25 cellular contexts compared by ENCODE assay signal in genomic region chr17:80295559-80295958, GRCh38. TPM values are rescaled to one million over a fixed set of nuclear protein-coding genes. Genes with fewer than 3 reads are reported as not detected.
DNase-seq lines count a peak whose midpoint lies in the region; ATAC-seq and TF ChIP-seq lines count a peak whose summit lies in the region.
"Had no signal": no experiment of that assay in that cellular context is flagged by ENCODE, and none has a peak within 500 bp of the region (broad histone marks: within the 10 kb centered on the region; RNA-seq: fewer than 3 reads in every experiment).

No MANE protein-coding gene starts in this region.

- no peak overlapping the region for H3K27ac ChIP-seq in breast epithelium
- H3K27ac ChIP-seq: C4-2B, KMS-11 had no signal

- H3K27me3 ChIP-seq in breast epithelium = no peaks in the 10 kb centered on the region

- H3K4me1 Mint-ChIP-seq in MCF 10A (ENCODE audit: insufficient read depth, unreplicated experiment) (no peaks in the 10 kb centered on the region), endothelial cell (ENCODE audit: unreplicated experiment) (no peaks in the 10 kb centered on the region)

- intact Hi-C loops in MCF 10A (cut with micrococcal nuclease) (no loop called here), breast epithelium (cut with DNase I; ENCODE audit: low total_unique reads) (no loop called here)

- ATAC-seq in activated CD4-positive, CD25-positive, alpha-beta regulatory T cell treated with anti-CD3 and anti-CD28 coated beads, Interleukin-2, amount 50 U/mL, for 24 hours = peak; percentile 38 to 66
- ATAC-seq in GM21528 (IDR thresholded peaks at IDR 0.05; ENCODE audit: low FRiP score, unreplicated experiment) = no peak
- ATAC-seq in GM18907 (IDR thresholded peaks at IDR 0.05; ENCODE audit: unreplicated experiment) = no peak
- ATAC-seq: Panc1 had no signal

- peaks cover 92% of the 10 kb centered on the region for H3K36me3 Mint-ChIP-seq in MCF 10A (ENCODE audit: insufficient read depth, unreplicated experiment)
- H3K36me3 Mint-ChIP-seq in endothelial cell (ENCODE audit: low read depth, unreplicated experiment) = peaks cover 63% of the 10 kb centered on the region

- H3K27ac Mint-ChIP-seq in MCF 10A (ENCODE audit: low read depth, unreplicated experiment) = peak overlapping the region; percentile 54
- no peak overlapping the region for H3K27ac Mint-ChIP-seq in endothelial cell (ENCODE audit: unreplicated experiment)

- no peaks in the 10 kb centered on the region for H3K36me3 ChIP-seq in breast epithelium

- BruUV-seq in MCF 10A (replicated peaks; lab: Mats Ljungman, UMichigan) = no TSS peak

- peaks cover 0 to 4% of the 10 kb centered on the region in 2 donors for H3K9me3 ChIP-seq in breast epithelium

- H3K4me1 ChIP-seq in breast epithelium = no peaks in the 10 kb centered on the region

- no peak for TF ChIP-seq POLR2A in breast epithelium (IDR thresholded peaks at IDR 0.05)

- no peak overlapping the region for H3K4me3 Mint-ChIP-seq in MCF 10A (ENCODE audit: unreplicated experiment)
- H3K4me3 Mint-ChIP-seq in endothelial cell (ENCODE audit: unreplicated experiment) = peak overlapping the region; percentile 67

- no peak overlapping the region for H3K4me3 ChIP-seq in breast epithelium

- no peak for DNase-seq in activated CD4-positive, CD25-positive, alpha-beta regulatory T cell (lab: John Stamatoyannopoulos, UW)
- no peak for DNase-seq in MCF 10A (ENCODE audit: unreplicated experiment)
- DNase-seq in breast epithelium (ENCODE audit: low spot score in 2 of 2) = no peak
- no peak for DNase-seq in endothelial cell (ENCODE audit: low spot score)
- no peak for DNase-seq in NCI-H510A (lab: John Stamatoyannopoulos, UW)
- DNase-seq: 8988T; DMS53; GDM1; GOT3; HCEC 1CT; IMR-90; MV-4-11; NCI-H1105 treated with DMSO at 0.1 percent for 48 hours; NCI-H2029 treated with DMSO at 0.1 percent for 48 hours; NCI-H226; NCI-H524; NCI-H774; NK-92 treated with Interleukin-12 subunit alpha and Interleukin-12 subunit beta, amount 100 ng/mL, for 24 hours; SIG-M5 had no signal

- H3K9me3 Mint-ChIP-seq in MCF 10A (ENCODE audit: unreplicated experiment) (no peaks in the 10 kb centered on the region), endothelial cell (ENCODE audit: unreplicated experiment) (no peaks in the 10 kb centered on the region)

- TF ChIP-seq CTCF in MCF 10A (IDR thresholded peaks at IDR 0.05; ENCODE audit: unreplicated experiment) = no peak
- no peak for TF ChIP-seq CTCF in breast epithelium (IDR thresholded peaks at IDR 0.05)
- TF ChIP-seq CTCF in endothelial cell (IDR thresholded peaks at IDR 0.05; ENCODE audit: unreplicated experiment) = no peak

- CTCF ChIA-PET in MCF 10A (lab: Yijun Ruan, JAX) = interaction anchor here (0.5 kb wide), 1 partner anchor 99 kb away, joined by 3 read pairs; no protein-coding TSS in a partner anchor

- H3K27me3 Mint-ChIP-seq in MCF 10A (ENCODE audit: insufficient read depth, unreplicated experiment) (no peaks in the 10 kb centered on the region), endothelial cell (ENCODE audit: unreplicated experiment) (peaks cover 3% of the 10 kb centered on the region)

- POLR2A ChIA-PET in MCF 10A (lab: Yijun Ruan, JAX) = interaction anchor here (0.6 kb wide), 1 partner anchor 8 kb away, joined by 3 read pairs; no protein-coding TSS in a partner anchor

RNA-seq across cellular contexts. Expression of gene RNF213, which starts 34.9 kb away (rescaled TPM):
- 50.5 and 67.5 TPM in 2 replicates for total RNA-seq in MCF 10A (2022)
- total RNA-seq in breast epithelium = 100 to 1,000 TPM in 2 of 3 donors, 10 to 100 TPM in 1; 96.0 to 111 (median 101) TPM
- 110 TPM for total RNA-seq in endothelial cell (ENCODE audit: unreplicated experiment)

Comparison
In these comparisons a context has a peak if more than half of its experiments do, and no peak if none do; other contexts are left out.
1. ATAC-seq: peak in activated CD4-positive, CD25-positive, alpha-beta regulatory T cell treated with anti-CD3 and anti-CD28 coated beads, Interleukin-2, amount 50 U/mL, for 24 hours (2 of 2); none in GM21528 (single experiment) and GM18907 (single experiment).